Comparison of ENCODE assay signal across 28 cellular contexts in the genomic region with DNA sequence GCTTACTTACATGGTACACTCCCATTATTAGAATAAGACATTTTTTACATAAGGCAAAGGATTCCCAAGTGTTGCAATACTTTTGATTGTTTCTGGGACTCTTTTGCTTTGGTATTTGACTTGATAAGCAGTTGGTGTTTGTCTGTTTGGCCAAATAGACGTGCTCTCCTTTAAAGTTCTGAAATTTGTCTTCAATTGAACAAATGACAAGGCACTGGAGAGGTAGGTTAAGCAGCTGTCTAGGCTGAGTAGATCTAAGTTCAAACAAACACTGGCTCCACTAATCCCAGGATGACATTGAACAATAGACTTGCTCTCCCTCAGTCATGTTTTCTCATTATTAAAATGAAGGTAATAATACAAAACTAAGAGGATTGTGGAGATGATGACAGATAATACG.
"Had no signal": no experiment of that assay in that cellular context is flagged by ENCODE, and none has a peak within 500 bp of the region (broad histone marks: within the 10 kb centered on the region; RNA-seq: fewer than 3 reads in every experiment).

No MANE protein-coding gene starts in this region.

- H3K4me1 ChIP-seq: neural progenitor cell, parathyroid adenoma, psoas muscle, sigmoid colon, thyroid gland, tibial nerve, upper lobe of left lung, vagina had no signal

- H3K9ac ChIP-seq: neural progenitor cell, parathyroid adenoma had no signal

- FAIRE-seq: small intestine, urothelium cell line had no signal

- H3K9me3 ChIP-seq: ovary, psoas muscle, right lobe of liver, sigmoid colon, stomach, thoracic aorta, thyroid gland, tibial nerve, upper lobe of left lung, vagina had no signal

- H3K4me3 ChIP-seq: neural progenitor cell, ovary, psoas muscle, right lobe of liver, sigmoid colon, stomach, thoracic aorta, thyroid gland, tibial nerve, upper lobe of left lung, vagina had no signal

- H3K4me2 ChIP-seq: neural progenitor cell had no signal

- DNase-seq: occipital lobe; ovary; posterior cingulate gyrus; psoas muscle; right cardiac atrium; right lobe of liver; sigmoid colon; small intestine; stimulated activated CD4-positive, alpha-beta T cell treated with anti-CD3 and anti-CD28 coated beads, Interleukin-15, amount 100 ng/mL, for 24 hours; stimulated activated CD4-positive, alpha-beta T cell treated with anti-CD3 and anti-CD28 coated beads, Interleukin-2, amount 100 ng/mL, for 24 hours; stimulated activated CD4-positive, alpha-beta T cell treated with anti-CD3 and anti-CD28 coated beads, Interleukin-2, amount 100 ng/mL, for 48 hours; stimulated activated CD4-positive, alpha-beta T cell treated with anti-CD3 and anti-CD28 coated beads, Interleukin-4, amount 100 ng/mL, for 24 hours; stimulated activated naive B cell treated with anti-CD40 and anti-IgM and Interleukin-4, amounts not matched to agents 10 μg/mL and 1 μg/mL and 100 μg/mL, for 72 hours; stimulated activated naive CD4-positive, alpha-beta T cell treated with Interleukin-2 at 50 U/mL for 16 hours; stomach; thyroid gland; trophoblast cell; upper lobe of left lung had no signal

- H3K79me2 ChIP-seq: parathyroid adenoma had no signal

- H3K4me1 Mint-ChIP-seq: nephron; neural progenitor cell; stimulated activated effector memory CD8-positive, alpha-beta T cell treated with anti-CD3 and anti-CD28 coated beads, Interleukin-12 subunit alpha, Interleukin-12 subunit beta, amount 100 ng/mL, for 72 hours; stimulated activated naive B cell treated with anti-CD40 and anti-IgM and Interleukin-4, amounts not matched to agents 10 μg/mL and 1 μg/mL and 100 μg/mL, for 72 hours had no signal

- H3K27me3 Mint-ChIP-seq: progenitor cell of endocrine pancreas; stimulated activated naive B cell treated with anti-CD40 and anti-IgM and Interleukin-4, amounts not matched to agents 10 μg/mL and 1 μg/mL and 100 μg/mL, for 72 hours had no signal

- H3K4me3 Mint-ChIP-seq: nephron; neural progenitor cell; stimulated activated effector memory CD8-positive, alpha-beta T cell treated with anti-CD3 and anti-CD28 coated beads, Interleukin-12 subunit alpha, Interleukin-12 subunit beta, amount 100 ng/mL, for 72 hours; stimulated activated naive B cell treated with anti-CD40 and anti-IgM and Interleukin-4, amounts not matched to agents 10 μg/mL and 1 μg/mL and 100 μg/mL, for 72 hours; stimulated activated naive CD8-positive, alpha-beta T cell treated with anti-CD3 and anti-CD28 coated beads, Interleukin-15, Interleukin-2, amounts not matched to agents 100 ng/mL and 50 ng/mL, for 24 hours had no signal

- H3K9me3 Mint-ChIP-seq: nephron; neural progenitor cell; stimulated activated effector memory CD8-positive, alpha-beta T cell treated with anti-CD3 and anti-CD28 coated beads, Interleukin-12 subunit alpha, Interleukin-12 subunit beta, amount 100 ng/mL, for 72 hours; stimulated activated naive B cell treated with anti-CD40 and anti-IgM and Interleukin-4, amounts not matched to agents 10 μg/mL and 1 μg/mL and 100 μg/mL, for 72 hours; stimulated activated naive CD8-positive, alpha-beta T cell treated with anti-CD3 and anti-CD28 coated beads, Interleukin-15, Interleukin-2, amounts not matched to agents 100 ng/mL and 50 ng/mL, for 24 hours had no signal

- ATAC-seq: right cardiac atrium; stimulated activated effector memory CD8-positive, alpha-beta T cell treated with anti-CD3 and anti-CD28 coated beads, Interleukin-12 subunit alpha, Interleukin-12 subunit beta, amount 100 ng/mL, for 72 hours; stimulated activated naive B cell treated with anti-CD40 and anti-IgM and Interleukin-4, amounts not matched to agents 10 μg/mL and 1 μg/mL and 100 μg/mL, for 72 hours had no signal

- H3K27ac Mint-ChIP-seq: nephron; neural progenitor cell; stimulated activated effector memory CD8-positive, alpha-beta T cell treated with anti-CD3 and anti-CD28 coated beads, Interleukin-12 subunit alpha, Interleukin-12 subunit beta, amount 100 ng/mL, for 72 hours; stimulated activated naive B cell treated with anti-CD40 and anti-IgM and Interleukin-4, amounts not matched to agents 10 μg/mL and 1 μg/mL and 100 μg/mL, for 72 hours; stimulated activated naive CD8-positive, alpha-beta T cell treated with anti-CD3 and anti-CD28 coated beads, Interleukin-15, Interleukin-2, amounts not matched to agents 100 ng/mL and 50 ng/mL, for 24 hours had no signal

- H3K27ac ChIP-seq: neural progenitor cell, ovary, parathyroid adenoma, psoas muscle, sigmoid colon, stomach, thoracic aorta, thyroid gland, tibial nerve, upper lobe of left lung, vagina had no signal

- H3K27me3 ChIP-seq: neural progenitor cell, ovary, right lobe of liver, sigmoid colon, stomach, thyroid gland, tibial nerve, upper lobe of left lung, vagina had no signal

- H3K36me3 ChIP-seq: neural progenitor cell, ovary, right lobe of liver, sigmoid colon, stomach, thoracic aorta, thyroid gland, tibial nerve, upper lobe of left lung, vagina had no signal

- H2AFZ ChIP-seq: neural progenitor cell, parathyroid adenoma had no signal

- H3K36me3 Mint-ChIP-seq: stimulated activated effector memory CD8-positive, alpha-beta T cell treated with anti-CD3 and anti-CD28 coated beads, Interleukin-12 subunit alpha, Interleukin-12 subunit beta, amount 100 ng/mL, for 72 hours; stimulated activated naive B cell treated with anti-CD40 and anti-IgM and Interleukin-4, amounts not matched to agents 10 μg/mL and 1 μg/mL and 100 μg/mL, for 72 hours had no signal
